Comparison of ENCODE assay signal across 8 cellular contexts in genomic region chr2:53970095-53970897, GRCh38.
DNase-seq lines count a peak whose midpoint lies in the region; ATAC-seq lines count a peak whose summit lies in the region.

No MANE protein-coding gene starts in this region.

- ATAC-seq in GM18858 (IDR thresholded peaks at IDR 0.05; ENCODE audit: unreplicated experiment), result peak; percentile 16
- peak; percentile 33 for ATAC-seq in HG03045 (IDR thresholded peaks at IDR 0.05; ENCODE audit: unreplicated experiment)

- DNase-seq in Ammon's horn (ENCODE audit: low spot score) (peak; percentile 59), NOMO-1 treated with dmso at 0.1 percent for 144 hours (lab: John Stamatoyannopoulos, UW; ENCODE audit: unreplicated experiment) (peak; percentile 29), glomerular visceral epithelial cell (ENCODE audit: extremely low spot score) (peak; percentile 40), nucleus accumbens (lab: John Stamatoyannopoulos, UW) (peak in 44 of 56 donors; percentile 7 to 77 (median 46)), NCI-H774 (lab: John Stamatoyannopoulos, UW) (no peak)
- DNase-seq in activated gamma-delta T cell treated with anti-CD3 and anti-CD28 coated beads, Interleukin-2, amount 50 U/mL, for 16 hours (ENCODE audit: low read depth), result peak; percentile 6
